Comparison of ENCODE assay signal across 1 cellular context in the genomic region with DNA sequence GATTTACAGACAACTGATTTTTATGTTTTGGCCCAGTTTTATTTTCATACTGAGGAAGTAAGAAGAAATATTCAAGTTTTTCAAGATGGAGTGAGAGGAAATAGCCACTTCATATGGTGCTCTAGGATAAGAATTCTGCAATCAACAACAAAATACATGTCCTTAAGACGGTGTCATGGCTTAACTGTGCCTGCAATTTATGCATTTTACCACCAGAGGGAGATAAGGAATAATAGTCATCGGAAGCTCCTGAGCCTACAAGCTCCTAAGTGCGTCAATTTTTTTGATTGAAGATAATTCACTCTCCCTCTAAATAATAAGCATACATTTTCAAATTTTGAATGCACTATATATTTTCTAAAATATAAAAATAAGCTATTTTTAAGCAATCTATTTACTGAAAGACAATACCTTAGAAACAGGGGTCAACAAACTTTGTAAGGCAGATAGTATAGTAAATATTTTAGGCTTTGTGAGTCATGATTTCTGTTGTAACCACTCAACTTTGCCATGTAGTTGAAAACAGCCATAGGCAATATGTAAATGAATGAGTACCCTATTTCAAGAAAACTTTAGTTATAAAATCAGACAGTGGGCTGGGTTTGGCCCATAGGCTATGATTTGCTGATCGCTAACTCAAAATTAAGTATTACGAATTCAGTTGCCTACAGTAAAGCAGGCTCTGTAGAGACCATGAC.
TF ChIP-seq lines count a peak whose summit lies in the region.

No MANE protein-coding gene starts in this region.

TF ChIP-seq in GM23338, 12 proteins besides CTCF, POLR2A, EP300 and RAD21 (continued from another document):
- TF ChIP-seq, protein P1, sequence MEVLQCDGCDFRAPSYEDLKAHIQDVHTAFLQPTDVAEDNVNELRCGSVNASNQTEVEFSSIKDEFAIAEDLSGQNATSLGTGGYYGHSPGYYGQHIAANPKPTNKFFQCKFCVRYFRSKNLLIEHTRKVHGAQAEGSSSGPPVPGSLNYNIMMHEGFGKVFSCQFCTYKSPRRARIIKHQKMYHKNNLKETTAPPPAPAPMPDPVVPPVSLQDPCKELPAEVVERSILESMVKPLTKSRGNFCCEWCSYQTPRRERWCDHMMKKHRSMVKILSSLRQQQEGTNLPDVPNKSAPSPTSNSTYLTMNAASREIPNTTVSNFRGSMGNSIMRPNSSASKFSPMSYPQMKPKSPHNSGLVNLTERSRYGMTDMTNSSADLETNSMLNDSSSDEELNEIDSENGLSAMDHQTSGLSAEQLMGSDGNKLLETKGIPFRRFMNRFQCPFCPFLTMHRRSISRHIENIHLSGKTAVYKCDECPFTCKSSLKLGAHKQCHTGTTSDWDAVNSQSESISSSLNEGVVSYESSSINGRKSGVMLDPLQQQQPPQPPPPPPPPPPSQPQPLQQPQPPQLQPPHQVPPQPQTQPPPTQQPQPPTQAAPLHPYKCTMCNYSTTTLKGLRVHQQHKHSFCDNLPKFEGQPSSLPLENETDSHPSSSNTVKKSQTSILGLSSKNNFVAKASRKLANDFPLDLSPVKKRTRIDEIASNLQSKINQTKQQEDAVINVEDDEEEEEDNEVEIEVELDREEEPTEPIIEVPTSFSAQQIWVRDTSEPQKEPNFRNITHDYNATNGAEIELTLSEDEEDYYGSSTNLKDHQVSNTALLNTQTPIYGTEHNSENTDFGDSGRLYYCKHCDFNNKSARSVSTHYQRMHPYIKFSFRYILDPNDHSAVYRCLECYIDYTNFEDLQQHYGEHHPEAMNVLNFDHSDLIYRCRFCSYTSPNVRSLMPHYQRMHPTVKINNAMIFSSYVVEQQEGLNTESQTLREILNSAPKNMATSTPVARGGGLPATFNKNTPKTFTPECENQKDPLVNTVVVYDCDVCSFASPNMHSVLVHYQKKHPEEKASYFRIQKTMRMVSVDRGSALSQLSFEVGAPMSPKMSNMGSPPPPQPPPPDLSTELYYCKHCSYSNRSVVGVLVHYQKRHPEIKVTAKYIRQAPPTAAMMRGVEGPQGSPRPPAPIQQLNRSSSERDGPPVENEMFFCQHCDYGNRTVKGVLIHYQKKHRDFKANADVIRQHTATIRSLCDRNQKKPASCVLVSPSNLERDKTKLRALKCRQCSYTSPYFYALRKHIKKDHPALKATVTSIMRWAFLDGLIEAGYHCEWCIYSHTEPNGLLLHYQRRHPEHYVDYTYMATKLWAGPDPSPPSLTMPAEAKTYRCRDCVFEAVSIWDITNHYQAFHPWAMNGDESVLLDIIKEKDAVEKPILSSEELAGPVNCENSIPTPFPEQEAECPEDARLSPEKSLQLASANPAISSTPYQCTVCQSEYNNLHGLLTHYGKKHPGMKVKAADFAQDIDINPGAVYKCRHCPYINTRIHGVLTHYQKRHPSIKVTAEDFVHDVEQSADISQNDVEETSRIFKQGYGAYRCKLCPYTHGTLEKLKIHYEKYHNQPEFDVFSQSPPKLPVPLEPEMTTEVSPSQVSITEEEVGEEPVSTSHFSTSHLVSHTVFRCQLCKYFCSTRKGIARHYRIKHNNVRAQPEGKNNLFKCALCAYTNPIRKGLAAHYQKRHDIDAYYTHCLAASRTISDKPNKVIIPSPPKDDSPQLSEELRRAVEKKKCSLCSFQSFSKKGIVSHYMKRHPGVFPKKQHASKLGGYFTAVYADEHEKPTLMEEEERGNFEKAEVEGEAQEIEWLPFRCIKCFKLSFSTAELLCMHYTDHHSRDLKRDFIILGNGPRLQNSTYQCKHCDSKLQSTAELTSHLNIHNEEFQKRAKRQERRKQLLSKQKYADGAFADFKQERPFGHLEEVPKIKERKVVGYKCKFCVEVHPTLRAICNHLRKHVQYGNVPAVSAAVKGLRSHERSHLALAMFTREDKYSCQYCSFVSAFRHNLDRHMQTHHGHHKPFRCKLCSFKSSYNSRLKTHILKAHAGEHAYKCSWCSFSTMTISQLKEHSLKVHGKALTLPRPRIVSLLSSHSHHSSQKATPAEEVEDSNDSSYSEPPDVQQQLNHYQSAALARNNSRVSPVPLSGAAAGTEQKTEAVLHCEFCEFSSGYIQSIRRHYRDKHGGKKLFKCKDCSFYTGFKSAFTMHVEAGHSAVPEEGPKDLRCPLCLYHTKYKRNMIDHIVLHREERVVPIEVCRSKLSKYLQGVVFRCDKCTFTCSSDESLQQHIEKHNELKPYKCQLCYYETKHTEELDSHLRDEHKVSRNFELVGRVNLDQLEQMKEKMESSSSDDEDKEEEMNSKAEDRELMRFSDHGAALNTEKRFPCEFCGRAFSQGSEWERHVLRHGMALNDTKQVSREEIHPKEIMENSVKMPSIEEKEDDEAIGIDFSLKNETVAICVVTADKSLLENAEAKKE (CRISPR knock-in tag; IDR thresholded peaks at IDR 0.05): no peak
- TF ChIP-seq POLR2AphosphoS5 (IDR thresholded peaks at IDR 0.05; ENCODE audit: low read depth) (no peak), EZH2phosphoT487 (IDR thresholded peaks at IDR 0.05; ENCODE audit: unreplicated experiment) (no peak)
